Comparison of ENCODE assay signal across 8 cellular contexts in genomic region chr4:89324671-89325070, GRCh38. TPM values are rescaled to one million over a fixed set of nuclear protein-coding genes. Genes with fewer than 3 reads are reported as not detected.
DNase-seq lines count a peak whose midpoint lies in the region; ATAC-seq and TF ChIP-seq lines count a peak whose summit lies in the region.

No MANE protein-coding gene starts in this region.

- no peaks in the 10 kb centered on the region for H3K27me3 ChIP-seq in H7 (ENCODE audit: control insufficient read depth, insufficient read depth, low read length)

- ATAC-seq in GM18511 (IDR thresholded peaks at IDR 0.05; ENCODE audit: unreplicated experiment) (peak; percentile 97), HG02571 (IDR thresholded peaks at IDR 0.05; ENCODE audit: unreplicated experiment) (peak; percentile 71)

- no peak overlapping the region for H3K4me3 ChIP-seq in H7 (ENCODE audit: insufficient read depth, low read depth, low read length)

- no peaks in the 10 kb centered on the region for H3K27me3 Mint-ChIP-seq in progenitor cell of endocrine pancreas

- no peaks in the 10 kb centered on the region for H3K9me3 Mint-ChIP-seq in progenitor cell of endocrine pancreas (ENCODE audit: low read depth)

- TF ChIP-seq CTCF in progenitor cell of endocrine pancreas (IDR thresholded peaks at IDR 0.05; ENCODE audit: unreplicated experiment) = no peak

- H3K4me3 Mint-ChIP-seq in progenitor cell of endocrine pancreas (ENCODE audit: low read depth) = no peak overlapping the region

- no peaks in the 10 kb centered on the region for H3K4me1 Mint-ChIP-seq in progenitor cell of endocrine pancreas (ENCODE audit: low read depth)

- DNase-seq in NOMO-1 (lab: John Stamatoyannopoulos, UW; ENCODE audit: unreplicated experiment in 2 of 2) = peak; percentile 73 to 97
- peak; percentile 66 for DNase-seq in iris pigment epithelial cell (ENCODE audit: low read depth)
- DNase-seq in NCI-H446 (lab: John Stamatoyannopoulos, UW) = no peak
- no peak for DNase-seq in OCI-M2 (lab: John Stamatoyannopoulos, UW; ENCODE audit: unreplicated experiment)
- DNase-seq in H7 = no peak
- DNase-seq in progenitor cell of endocrine pancreas (ENCODE audit: low spot score, unreplicated experiment) = no peak

- no peaks in the 10 kb centered on the region for H3K36me3 ChIP-seq in H7 (replicated peaks; ENCODE audit: control insufficient read depth, insufficient read depth, low read length)

- no peak overlapping the region for H3K27ac Mint-ChIP-seq in progenitor cell of endocrine pancreas

- no peaks in the 10 kb centered on the region for H3K36me3 Mint-ChIP-seq in progenitor cell of endocrine pancreas (ENCODE audit: insufficient read depth)

RNA-seq across cellular contexts. Expression of gene GPRIN3, which starts 17.1 kb away (rescaled TPM):
- 0.42 and 0.44 TPM in 2 replicates for total RNA-seq in H7 (2014; rRNA removed; shearing (Covaris generic))
- 14.8 and 16.0 TPM in 2 replicates for total RNA-seq in progenitor cell of endocrine pancreas

Comparison
In these comparisons a context has a peak if more than half of its experiments do, and no peak if none do; other contexts are left out.
1. DNase-seq: peak in NOMO-1 (2 of 2) and iris pigment epithelial cell (single experiment); none in NCI-H446 (0 of 2), OCI-M2 (single experiment), H7 (single experiment) and progenitor cell of endocrine pancreas (single experiment).
2. RNA of gene GPRIN3, which starts 17.1 kb away (total RNA-seq): 14.8 to 16.0 TPM in progenitor cell of endocrine pancreas; 0.42 to 0.44 TPM in H7; every median in the first group is over 10 times any median in the second.